ENCODE assay signal across 10 cellular contexts in genomic region chr7:32937344-32938174, GRCh38. TPM values are rescaled to one million over a fixed set of nuclear protein-coding genes. Genes with fewer than 3 reads are reported as not detected.
DNase-seq lines count a peak whose midpoint lies in the region; ATAC-seq, FAIRE-seq and TF ChIP-seq lines count a peak whose summit lies in the region.
"Had no signal": no experiment of that assay in that cellular context is flagged by ENCODE, and none has a peak within 500 bp of the region (broad histone marks: within the 10 kb centered on the region; RNA-seq: fewer than 3 reads in every experiment).

No MANE protein-coding gene starts in this region.

- DNase-seq in Right ventricle myocardium inferior (ENCODE audit: missing footprints) (no peak), cardiac septum (ENCODE audit: low spot score) (no peak), astrocyte (ENCODE audit: low read depth) (peak; percentile 5), HepG2 (ENCODE audit: low spot score) (peak; percentile 40), mesenteric fat pad (ENCODE audit: low spot score) (no peak), NCI-H128 (lab: John Stamatoyannopoulos, UW; ENCODE audit: unreplicated experiment) (no peak)

- no peaks in the 10 kb centered on the region for H3K9me3 ChIP-seq in astrocyte (ENCODE audit: insufficient read depth, low read depth, low read length)
- H3K9me3 ChIP-seq in HepG2 (ENCODE audit: low read length), result no peaks in the 10 kb centered on the region
- H3K9me3 ChIP-seq: BLaER1 had no signal

- H3K4me3 Mint-ChIP-seq in astrocyte (ENCODE audit: unreplicated experiment), result no peak overlapping the region
- H3K4me3 Mint-ChIP-seq: T-helper 1 cell treated with Interleukin-12 subunit alpha and Interleukin-12 subunit beta and Interleukin-4 antibody, amounts not matched to agents 30 μg/mL and 1 μg/mL, for 36 hours had no signal

- H3K4me3 ChIP-seq in astrocyte (ENCODE audit: insufficient read depth, low read depth, low read length), result no peak overlapping the region
- H3K4me3 ChIP-seq in HepG2 (replicated peaks in 1 of 3; ENCODE audit: insufficient read depth in 1 of 3, low read depth in 2 of 3, low read length in 3 of 3), result no peak overlapping the region
- H3K4me3 ChIP-seq: BLaER1 had no signal

- no peaks in the 10 kb centered on the region for H3K9me3 Mint-ChIP-seq in astrocyte (ENCODE audit: unreplicated experiment)
- H3K9me3 Mint-ChIP-seq: T-helper 1 cell treated with Interleukin-12 subunit alpha and Interleukin-12 subunit beta and Interleukin-4 antibody, amounts not matched to agents 30 μg/mL and 1 μg/mL, for 36 hours had no signal

- no peak overlapping the region for H3K27ac Mint-ChIP-seq in astrocyte (ENCODE audit: unreplicated experiment)
- H3K27ac Mint-ChIP-seq: T-helper 1 cell treated with Interleukin-12 subunit alpha and Interleukin-12 subunit beta and Interleukin-4 antibody, amounts not matched to agents 30 μg/mL and 1 μg/mL, for 36 hours had no signal

- TF ChIP-seq RAD21 in HepG2 (CRISPR knock-in tag; IDR thresholded peaks at IDR 0.05), result no peak

- H3K4me2 ChIP-seq in astrocyte (ENCODE audit: low read length) (no peak overlapping the region), HepG2 (ENCODE audit: low read depth, low read length) (no peak overlapping the region)
- H3K4me2 ChIP-seq: BLaER1 had no signal

- H3K4me1 ChIP-seq in astrocyte (ENCODE audit: insufficient read depth, low read length) (peaks cover 7% of the 10 kb centered on the region), HepG2 (ENCODE audit: insufficient read depth, low read length) (peaks cover 46% of the 10 kb centered on the region)

- no peaks in the 10 kb centered on the region for H3K4me1 Mint-ChIP-seq in astrocyte (ENCODE audit: low read depth, unreplicated experiment)

- peak; percentile 62 for ATAC-seq in Right ventricle myocardium inferior
- no peak for ATAC-seq in HepG2
- no peak for ATAC-seq in GM21515 (IDR thresholded peaks at IDR 0.05; ENCODE audit: unreplicated experiment)
- no peak for ATAC-seq in HG02870 (IDR thresholded peaks at IDR 0.05; ENCODE audit: unreplicated experiment)

- H4K20me1 ChIP-seq in astrocyte (ENCODE audit: insufficient read depth, low read length), result peaks cover 34% of the 10 kb centered on the region
- peaks cover 3% of the 10 kb centered on the region; the same call in 1 of the 2 replicates for H4K20me1 ChIP-seq in HepG2 (ENCODE audit: insufficient read depth, low read length)
- H4K20me1 ChIP-seq: BLaER1 had no signal

- H2AFZ ChIP-seq in astrocyte (ENCODE audit: low read depth, low read length) (no peak overlapping the region), HepG2 (ENCODE audit: low read length) (no peak overlapping the region)

- WGBS in HepG2 (ENCODE audit: low lambda C conversion rate), result 92% methylated on average over 10 of the region's 10 CpGs

- no peaks in the 10 kb centered on the region for H3K27me3 Mint-ChIP-seq in astrocyte (ENCODE audit: low read depth, unreplicated experiment)

- intact Hi-C loops in Right ventricle myocardium inferior (cut with DNase I), result no loop called here
- intact Hi-C loops in cardiac septum (cut with DNase I), result no loop called here
- intact Hi-C loops in HepG2 (cut with micrococcal nuclease; ENCODE audit: unreplicated experiment), result no loop called here

- BruUV-seq in HepG2 (replicated peaks; lab: Mats Ljungman, UMichigan), result no TSS peak

- no peak for FAIRE-seq in astrocyte (lab: Jason Lieb, UNC)
- no peak for FAIRE-seq in HepG2 (lab: Jason Lieb, UNC)

- TF ChIP-seq CTCF in astrocyte (IDR thresholded peaks at IDR 0.05; ENCODE audit: insufficient read depth, low read depth, low read length) (no peak), HepG2 (CRISPR knock-in tag; IDR thresholded peaks at IDR 0.05) (no peak)

- in situ Hi-C loops in HepG2 (cut with HindIII; ENCODE audit: extremely low pct_ligation_motif_present, low pct_unique_long_range_greater_than_20kb), result no loop called here

- CTCF ChIA-PET in HepG2 (lab: Yijun Ruan, JAX; ENCODE audit: low intra/inter-chr PET ratio, low total read pairs), result no interaction called here

- TF ChIP-seq EP300 in HepG2 (IDR thresholded peaks at IDR 0.05; ENCODE audit: low read depth in 2 of 2, low read length in 2 of 2), result no peak
- no peak for TF ChIP-seq EP300 in HepG2 (CRISPR knock-in tag; IDR thresholded peaks at IDR 0.05; ENCODE audit: borderline replicate concordance)

- no peaks in the 10 kb centered on the region for H3K27me3 ChIP-seq in astrocyte (ENCODE audit: insufficient read depth, low read length)
- no peaks in the 10 kb centered on the region; a peak in 1 of 5 replicates for H3K27me3 ChIP-seq in HepG2 (ENCODE audit: control insufficient read depth in 1 of 2, insufficient read depth in 2 of 2, low read length in 2 of 2)

- peaks cover 2% of the 10 kb centered on the region for H3K36me3 ChIP-seq in astrocyte (ENCODE audit: insufficient read depth, low read length)
- H3K36me3 ChIP-seq in HepG2 (replicated peaks in 1 of 2; ENCODE audit: control insufficient read depth in 1 of 2, insufficient read depth in 2 of 2, low read length in 2 of 2), result peaks cover 2% of the 10 kb centered on the region in 2 experiments; a peak in 3 of 5 replicates
- H3K36me3 ChIP-seq: BLaER1 had no signal

- POLR2A ChIA-PET in HepG2 (lab: Yijun Ruan, JAX), result no interaction called here

- no peak overlapping the region for H3K27ac ChIP-seq in astrocyte (ENCODE audit: low read depth, low read length)
- H3K27ac ChIP-seq in HepG2 (ENCODE audit: extremely low read length, insufficient read depth, low read length), result no peak overlapping the region
- H3K27ac ChIP-seq: BLaER1 had no signal

- peaks cover 50% of the 10 kb centered on the region for H3K79me2 ChIP-seq in astrocyte (ENCODE audit: insufficient read depth, low read length)
- peaks cover 52% of the 10 kb centered on the region for H3K79me2 ChIP-seq in HepG2 (ENCODE audit: insufficient read depth, low read length)

- H3K36me3 Mint-ChIP-seq in astrocyte (ENCODE audit: low read depth, unreplicated experiment), result peaks cover 10% of the 10 kb centered on the region

- TF ChIP-seq POLR2A in HepG2 (IDR thresholded peaks at IDR 0.05; ENCODE audit: insufficient read depth in 1 of 2, low read depth in 2 of 2, low read length in 2 of 2), result no peak

- H3K9ac ChIP-seq in astrocyte (ENCODE audit: low read length) (no peak overlapping the region), HepG2 (ENCODE audit: insufficient read depth, low read depth, low read length) (no peak overlapping the region)
- H3K9ac ChIP-seq: BLaER1 had no signal

TF ChIP-seq in HepG2, 621 proteins besides CTCF, POLR2A, EP300 and RAD21 (continues in another document):
- no peak for TF ChIP-seq GABPB1 (CRISPR knock-in tag; IDR thresholded peaks at IDR 0.05)

RNA-seq across cellular contexts. Expression of gene FKBP9, which starts 19.7 kb away (rescaled TPM):
- total RNA-seq in Right ventricle myocardium inferior (124 TPM), cardiac septum (137 TPM), astrocyte (157 and 199 TPM in 2 replicates), HepG2 (2016; rRNA removed; fragmentation: Illumina TruSeq; extraction: Trizol) (24.5 and 41.5 TPM in 2 replicates), mesenteric fat pad (113 TPM)
- total RNA-seq in HepG2 (2016; cell fraction: cytosol; rRNA removed; fragmentation: Illumina TruSeq; extraction: Trizol; ENCODE audit: low read depth), result 10.6 and 11.3 TPM in 2 replicates
- total RNA-seq in HepG2 (2016; cell fraction: insoluble cytoplasmic fraction; rRNA removed; fragmentation: Illumina TruSeq; extraction: Trizol), result 18.6 and 40.4 TPM in 2 replicates
- 23.9 and 24.7 TPM in 2 replicates for total RNA-seq in HepG2 (2016; cell fraction: membrane; rRNA removed; fragmentation: Illumina TruSeq; extraction: Trizol)
- total RNA-seq in HepG2 (2016; cell fraction: nucleus; rRNA removed; fragmentation: Illumina TruSeq; extraction: Trizol), result 34.4 and 46.6 TPM in 2 replicates
- polyA plus RNA-seq in HepG2 (2011; rRNA removed), result 30.9 and 34.0 TPM in 2 replicates
- 34.8 and 39.4 TPM in 2 replicates for polyA plus RNA-seq in HepG2 (2011; cell fraction: cytosol; rRNA removed)
- 28.4 and 28.9 TPM in 2 replicates for polyA plus RNA-seq in HepG2 (2011; cell fraction: nucleus; rRNA removed)
- polyA plus RNA-seq in HepG2 (2012), result 47.8 and 53.2 TPM in 2 replicates
- 7.1 and 8.1 TPM in 2 replicates for polyA plus RNA-seq in HepG2 (2016; cell fraction: cytosol; fragmentation: Illumina TruSeq; extraction: Trizol; ENCODE audit: low read depth)
- polyA plus RNA-seq in HepG2 (2016; cell fraction: insoluble cytoplasmic fraction; fragmentation: Illumina TruSeq; extraction: Trizol; ENCODE audit: low read depth), result 20.8 and 23.9 TPM in 2 replicates
- polyA plus RNA-seq in HepG2 (2016; cell fraction: membrane; fragmentation: Illumina TruSeq; extraction: Trizol; ENCODE audit: low read depth), result 17.5 and 18.0 TPM in 2 replicates
- polyA plus RNA-seq in HepG2 (2016; cell fraction: nucleus; fragmentation: Illumina TruSeq; extraction: Trizol; ENCODE audit: insufficient read depth, low read depth), result 44.2 and 50.8 TPM in 2 replicates
- 45.2 and 45.6 TPM in 2 replicates for polyA minus RNA-seq in HepG2 (2011; rRNA and poly(A)+ RNA removed; ENCODE audit: low replicate concordance)
- 50.7 and 53.4 TPM in 2 replicates for polyA minus RNA-seq in HepG2 (2011; cell fraction: cytosol; rRNA and poly(A)+ RNA removed)
- polyA minus RNA-seq in HepG2 (2011; cell fraction: nucleus; rRNA and poly(A)+ RNA removed), result 30.8 and 31.8 TPM in 2 replicates

RNA-seq across cellular contexts. Expression of gene KBTBD2, which starts 46.0 kb away (rescaled TPM):
- total RNA-seq in Right ventricle myocardium inferior (27.0 TPM), cardiac septum (30.8 TPM), astrocyte (26.2 and 26.9 TPM in 2 replicates), HepG2 (2016; rRNA removed; fragmentation: Illumina TruSeq; extraction: Trizol) (25.2 and 33.6 TPM in 2 replicates), mesenteric fat pad (33.9 TPM)
- total RNA-seq in HepG2 (2016; cell fraction: cytosol; rRNA removed; fragmentation: Illumina TruSeq; extraction: Trizol; ENCODE audit: low read depth), result 7.9 and 13.5 TPM in 2 replicates
- total RNA-seq in HepG2 (2016; cell fraction: insoluble cytoplasmic fraction; rRNA removed; fragmentation: Illumina TruSeq; extraction: Trizol), result 25.6 and 31.4 TPM in 2 replicates
- 18.4 and 19.0 TPM in 2 replicates for total RNA-seq in HepG2 (2016; cell fraction: membrane; rRNA removed; fragmentation: Illumina TruSeq; extraction: Trizol)
- 25.8 and 27.2 TPM in 2 replicates for total RNA-seq in HepG2 (2016; cell fraction: nucleus; rRNA removed; fragmentation: Illumina TruSeq; extraction: Trizol)
- polyA plus RNA-seq in HepG2 (2011; rRNA removed), result 20.1 and 24.0 TPM in 2 replicates
- polyA plus RNA-seq in HepG2 (2011; cell fraction: cytosol; rRNA removed), result 10.9 and 15.6 TPM in 2 replicates
- polyA plus RNA-seq in HepG2 (2011; cell fraction: nucleus; rRNA removed), result 19.7 and 19.8 TPM in 2 replicates
- 28.6 and 34.5 TPM in 2 replicates for polyA plus RNA-seq in HepG2 (2012)
- 4.4 and 4.5 TPM in 2 replicates for polyA plus RNA-seq in HepG2 (2016; cell fraction: cytosol; fragmentation: Illumina TruSeq; extraction: Trizol; ENCODE audit: low read depth)
- polyA plus RNA-seq in HepG2 (2016; cell fraction: insoluble cytoplasmic fraction; fragmentation: Illumina TruSeq; extraction: Trizol; ENCODE audit: low read depth), result 19.2 and 21.5 TPM in 2 replicates
- 8.7 and 9.9 TPM in 2 replicates for polyA plus RNA-seq in HepG2 (2016; cell fraction: membrane; fragmentation: Illumina TruSeq; extraction: Trizol; ENCODE audit: low read depth)
- 29.1 and 29.9 TPM in 2 replicates for polyA plus RNA-seq in HepG2 (2016; cell fraction: nucleus; fragmentation: Illumina TruSeq; extraction: Trizol; ENCODE audit: insufficient read depth, low read depth)
- polyA minus RNA-seq in HepG2 (2011; rRNA and poly(A)+ RNA removed; ENCODE audit: low replicate concordance), result 16.4 and 17.8 TPM in 2 replicates
- 30.3 and 34.7 TPM in 2 replicates for polyA minus RNA-seq in HepG2 (2011; cell fraction: cytosol; rRNA and poly(A)+ RNA removed)
- 64.3 and 71.3 TPM in 2 replicates for polyA minus RNA-seq in HepG2 (2011; cell fraction: nucleus; rRNA and poly(A)+ RNA removed)

Comparison
In these comparisons a context has a peak if more than half of its experiments do, and no peak if none do; other contexts are left out.
1. DNase-seq: peak in astrocyte (single experiment) and HepG2 (single experiment); none in Right ventricle myocardium inferior (single experiment), cardiac septum (single experiment), mesenteric fat pad (single experiment) and NCI-H128 (single experiment).